ENCODE assay signal across 21 cellular contexts in the genomic region with DNA sequence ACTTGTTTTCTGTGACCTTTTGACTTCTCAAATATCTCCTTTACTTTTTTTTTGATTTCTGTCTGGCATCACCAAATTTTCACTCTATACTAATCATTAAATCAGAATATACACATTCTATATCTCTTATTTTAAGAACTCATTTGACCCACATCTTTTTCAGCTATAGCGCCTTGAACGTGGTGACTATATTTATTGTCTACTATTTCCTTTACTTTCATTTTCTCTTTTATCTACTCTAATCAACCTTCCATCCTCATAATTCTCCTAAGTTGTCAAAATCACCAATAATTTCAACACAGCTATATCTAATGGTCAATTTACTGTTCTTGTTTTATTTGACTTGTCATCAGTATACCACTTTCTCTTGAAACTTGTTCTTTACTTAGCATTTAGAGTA.
DNase-seq lines count a peak whose midpoint lies in the region; ATAC-seq and TF ChIP-seq lines count a peak whose summit lies in the region.
"Had no signal": no experiment of that assay in that cellular context is flagged by ENCODE, and none has a peak within 500 bp of the region (broad histone marks: within the 10 kb centered on the region; RNA-seq: fewer than 3 reads in every experiment).

No MANE protein-coding gene starts in this region.

- peaks cover 15% of the 10 kb centered on the region for H3K9me3 Mint-ChIP-seq in CD4-positive, alpha-beta T cell
- peaks cover 49% of the 10 kb centered on the region for H3K9me3 Mint-ChIP-seq in activated CD8-positive, alpha-beta T cell treated with anti-CD3 and anti-CD28 coated beads, Interleukin-2, amount 10 ng/mL, durations not matched to agents 7 days and 5 days (ENCODE audit: insufficient read depth)
- peaks cover 14 to 30% (median 21%) of the 10 kb centered on the region in 7 donors for H3K9me3 Mint-ChIP-seq in naive B cell

- POLR2A ChIA-PET in CD4-positive, alpha-beta T cell (lab: Charles Lee), result interaction anchor here (0.7 kb wide), 1 partner anchor 118 kb away, joined by 3 read pairs; no protein-coding TSS in a partner anchor
- POLR2A ChIA-PET in activated CD8-positive, alpha-beta T cell treated with anti-CD3 and anti-CD28 coated beads, Interleukin-2, amount 10 ng/mL, durations not matched to agents 7 days and 5 days (lab: Charles Lee), result no interaction called here

- H3K27me3 Mint-ChIP-seq in CD4-positive, alpha-beta T cell, result no peaks in the 10 kb centered on the region
- no peaks in the 10 kb centered on the region for H3K27me3 Mint-ChIP-seq in activated CD8-positive, alpha-beta T cell treated with anti-CD3 and anti-CD28 coated beads, Interleukin-2, amount 10 ng/mL, durations not matched to agents 7 days and 5 days (ENCODE audit: low read depth)
- no peaks in the 10 kb centered on the region for H3K27me3 Mint-ChIP-seq in naive B cell

- H3K36me3 ChIP-seq in DND-41 (ENCODE audit: insufficient read depth, low read length), result no peaks in the 10 kb centered on the region
- no peaks in the 10 kb centered on the region for H3K36me3 ChIP-seq in tibial artery
- H3K36me3 ChIP-seq: brain microvascular endothelial cell, colonic mucosa, heart right ventricle, MG63, pancreas had no signal

- 0 out of 2 replicates have a peak overlapping the region, but pooled peaks have one; percentile 7 for H3K4me2 ChIP-seq in DND-41 (ENCODE audit: insufficient read depth, low read length)

- DNase-seq in CD4-positive, alpha-beta T cell, result no peak
- no peak for DNase-seq in DND-41
- DNase-seq in activated CD8-positive, alpha-beta T cell treated with anti-CD3 and anti-CD28 coated beads, Interleukin-2, amount 10 ng/mL, durations not matched to agents 7 days and 5 days, result no peak
- no peak for DNase-seq in naive B cell
- DNase-seq in SK-N-DZ (ENCODE audit: low spot score), result no peak
- DNase-seq in tibial artery, result no peak
- DNase-seq: activated CD8-positive, alpha-beta memory T cell treated with anti-CD3 and anti-CD28 coated beads, Interleukin-2, amount 50 U/mL, for 48 hours; AML-193; brain microvascular endothelial cell; colonic mucosa; heart right ventricle; MG63; NCI-H1436; NCI-H526 treated with DMSO at 0.1 percent for 48 hours; pancreas; SHP77 treated with DMSO at 0.1 percent for 48 hours; stimulated activated naive CD4-positive, alpha-beta T cell treated with Interleukin-2 at 50 U/mL for 16 hours; trophoblast cell had no signal

- intact Hi-C loops in CD4-positive, alpha-beta T cell (cut with DNase I, micrococcal nuclease), result no loop called here
- intact Hi-C loops in tibial artery (cut with DNase I; ENCODE audit: low total_unique reads), result no loop called here

- H3K27me3 ChIP-seq in CD4-positive, alpha-beta T cell (ENCODE audit: control insufficient read depth, insufficient read depth, low read length), result no peaks in the 10 kb centered on the region
- H3K27me3 ChIP-seq in DND-41 (ENCODE audit: insufficient read depth, low read length, poor library complexity) (no peaks in the 10 kb centered on the region), tibial artery (no peaks in the 10 kb centered on the region)
- H3K27me3 ChIP-seq: brain microvascular endothelial cell, colonic mucosa, heart right ventricle, MG63, pancreas had no signal

- no peak for ATAC-seq in CD4-positive, alpha-beta T cell (ENCODE audit: poor library complexity)
- ATAC-seq in DND-41 (ENCODE audit: insufficient read depth, low read depth) (0 out of 3 replicates have a peak, but pooled peaks have one; percentile 33), naive B cell (ENCODE audit: low read depth in 2 of 2) (no peak), HG02623 (IDR thresholded peaks at IDR 0.05; ENCODE audit: unreplicated experiment) (no peak)
- no peak for ATAC-seq in activated CD8-positive, alpha-beta T cell treated with anti-CD3 and anti-CD28 coated beads, Interleukin-2, amount 10 ng/mL, durations not matched to agents 7 days and 5 days
- ATAC-seq: heart right ventricle, pancreas, sciatic nerve, WTC11 had no signal

- H3K9me3 ChIP-seq in CD4-positive, alpha-beta T cell (ENCODE audit: control insufficient read depth, low read length), result no peaks in the 10 kb centered on the region
- H3K9me3 ChIP-seq in DND-41 (ENCODE audit: insufficient read depth, low read length, severe bottlenecking) (no peaks in the 10 kb centered on the region), tibial artery (peaks cover 0 to 2% (median 0%) of the 10 kb centered on the region in 3 donors)
- H3K9me3 ChIP-seq: colonic mucosa, pancreas had no signal

- no peak overlapping the region for H3K9ac ChIP-seq in DND-41 (ENCODE audit: low read depth, low read length)

- H3K79me2 ChIP-seq in DND-41 (ENCODE audit: insufficient read depth, low read length), result no peaks in the 10 kb centered on the region

- peaks cover 40% of the 10 kb centered on the region for H3K4me1 Mint-ChIP-seq in CD4-positive, alpha-beta T cell (ENCODE audit: low read depth)
- peaks cover 30% of the 10 kb centered on the region for H3K4me1 Mint-ChIP-seq in activated CD8-positive, alpha-beta T cell treated with anti-CD3 and anti-CD28 coated beads, Interleukin-2, amount 10 ng/mL, durations not matched to agents 7 days and 5 days (ENCODE audit: low read depth)
- peaks cover 9 to 12% (median 11%) of the 10 kb centered on the region in 3 donors for H3K4me1 Mint-ChIP-seq in naive B cell
- H3K4me1 Mint-ChIP-seq: WTC11 had no signal

- no peak for TF ChIP-seq CTCF in CD4-positive, alpha-beta T cell (IDR thresholded peaks at IDR 0.05)
- TF ChIP-seq CTCF in DND-41 (IDR thresholded peaks at IDR 0.05; ENCODE audit: borderline replicate concordance, extremely low read depth, low read length, poor library complexity, severe bottlenecking), result no peak
- TF ChIP-seq CTCF in tibial artery (IDR thresholded peaks at IDR 0.05), result no peak

- CTCF ChIA-PET in CD4-positive, alpha-beta T cell (lab: Charles Lee), result interaction anchor here (1.1 kb wide), 1 partner anchor 8 kb away, joined by 3 read pairs; no protein-coding TSS in a partner anchor
- CTCF ChIA-PET in activated CD8-positive, alpha-beta T cell treated with anti-CD3 and anti-CD28 coated beads, Interleukin-2, amount 10 ng/mL, durations not matched to agents 7 days and 5 days (lab: Charles Lee), result no interaction called here

- H3K4me3 ChIP-seq in DND-41 (ENCODE audit: low read depth in 1 of 2, low read length in 2 of 2) (no peak overlapping the region), tibial artery (no peak overlapping the region)
- H3K4me3 ChIP-seq: colonic mucosa, heart right ventricle, MG63, pancreas had no signal

- no peak overlapping the region for H3K27ac ChIP-seq in CD4-positive, alpha-beta T cell (ENCODE audit: low read depth, low read length)
- H3K27ac ChIP-seq in DND-41 (ENCODE audit: low read length), result no peak overlapping the region
- no peak overlapping the region for H3K27ac ChIP-seq in tibial artery
- H3K27ac ChIP-seq: brain microvascular endothelial cell, colonic mucosa, heart right ventricle, pancreas had no signal

- H2AFZ ChIP-seq in DND-41 (ENCODE audit: low read depth, low read length), result no peak overlapping the region

- H3K4me1 ChIP-seq in DND-41 (ENCODE audit: insufficient read depth, low read length) (peaks cover 10% of the 10 kb centered on the region), tibial artery (peaks cover 0 to 9% (median 0%) of the 10 kb centered on the region in 4 donors)
- H3K4me1 ChIP-seq: colonic mucosa, heart right ventricle, pancreas had no signal

- peak overlapping the region; percentile 18 for H3K27ac Mint-ChIP-seq in CD4-positive, alpha-beta T cell
- peak overlapping the region; percentile 34 for H3K27ac Mint-ChIP-seq in activated CD8-positive, alpha-beta T cell treated with anti-CD3 and anti-CD28 coated beads, Interleukin-2, amount 10 ng/mL, durations not matched to agents 7 days and 5 days
- H3K27ac Mint-ChIP-seq in naive B cell, result peak overlapping the region in 2 of 6 donors; percentile 6 to 25
- H3K27ac Mint-ChIP-seq: WTC11 had no signal

- H3K36me3 Mint-ChIP-seq in CD4-positive, alpha-beta T cell (ENCODE audit: low read depth), result peaks cover 11% of the 10 kb centered on the region
- H3K36me3 Mint-ChIP-seq in activated CD8-positive, alpha-beta T cell treated with anti-CD3 and anti-CD28 coated beads, Interleukin-2, amount 10 ng/mL, durations not matched to agents 7 days and 5 days (ENCODE audit: low read depth), result peaks cover 47% of the 10 kb centered on the region
- H3K36me3 Mint-ChIP-seq in naive B cell, result peaks cover 0 to 23% of the 10 kb centered on the region in 2 donors

- peak overlapping the region; percentile 59 for H3K4me3 Mint-ChIP-seq in CD4-positive, alpha-beta T cell
- H3K4me3 Mint-ChIP-seq in activated CD8-positive, alpha-beta T cell treated with anti-CD3 and anti-CD28 coated beads, Interleukin-2, amount 10 ng/mL, durations not matched to agents 7 days and 5 days, result peak overlapping the region; percentile 16
- H3K4me3 Mint-ChIP-seq in naive B cell, result peak overlapping the region in 6 of 8 donors; percentile 26 to 79 (median 44)
- H3K4me3 Mint-ChIP-seq: WTC11 had no signal

- H4K20me1 ChIP-seq in DND-41 (ENCODE audit: insufficient read depth, low read length), result no peaks in the 10 kb centered on the region
